21 cellular contexts compared by ENCODE assay signal in genomic region chr17:68484458-68484857, GRCh38.
"Had no signal": no experiment of that assay in that cellular context is flagged by ENCODE, and none has a peak within 500 bp of the region (broad histone marks: within the 10 kb centered on the region; RNA-seq: fewer than 3 reads in every experiment).

No MANE protein-coding gene starts in this region.

- H3K27me3 ChIP-seq: dorsolateral prefrontal cortex, left lung, ovary, right atrium auricular region, spleen, transverse colon, upper lobe of right lung, uterus had no signal

- H3K36me3 ChIP-seq: left lung, lower lobe of right lung, ovary, prostate gland, right atrium auricular region, spleen, transverse colon, upper lobe of right lung, uterus had no signal

- ATAC-seq: natural killer cell; stimulated activated memory B cell treated with anti-CD40 and anti-IgM and Interleukin-4, amounts not matched to agents 10 μg/mL and 1 μg/mL and 100 μg/mL, for 72 hours; stimulated activated naive CD8-positive, alpha-beta T cell treated with anti-CD3 and anti-CD28 coated beads, Interleukin-15, Interleukin-2, amounts not matched to agents 100 U/mL and 50 U/mL, for 24 hours had no signal

- DNase-seq: dorsolateral prefrontal cortex; effector CD4-positive, alpha-beta T cell; immature natural killer cell; islet precursor cell; kidney glomerular epithelial cell; left lung; lower lobe of right lung; natural killer cell; occipital lobe; ovary; spleen; stimulated activated CD4-positive, alpha-beta T cell treated with anti-CD3 and anti-CD28 coated beads, Interleukin-4, amount 100 ng/mL, for 4 hours; stimulated activated naive CD8-positive, alpha-beta T cell treated with anti-CD3 and anti-CD28 coated beads, Interleukin-15, Interleukin-2, amounts not matched to agents 100 U/mL and 50 U/mL, for 24 hours; substantia nigra; transverse colon; upper lobe of right lung; uterus had no signal

- H3K4me3 ChIP-seq: dorsolateral prefrontal cortex, left lung, lower lobe of right lung, ovary, prostate gland, right atrium auricular region, skin epidermis, spleen, transverse colon, upper lobe of right lung, uterus had no signal

- H3K9me3 ChIP-seq: left lung, lower lobe of right lung, ovary, prostate gland, right atrium auricular region, transverse colon, upper lobe of right lung, uterus had no signal

- H3K27ac ChIP-seq: left lung, lower lobe of right lung, prostate gland, skin epidermis, transverse colon, upper lobe of right lung, uterus had no signal

- H3K4me1 ChIP-seq: prostate gland, uterus had no signal
